14 cellular contexts compared by ENCODE assay signal in genomic region chr14:87894920-87895319, GRCh38.
DNase-seq lines count a peak whose midpoint lies in the region; ATAC-seq lines count a peak whose summit lies in the region.
"Had no signal": no experiment of that assay in that cellular context is flagged by ENCODE, and none has a peak within 500 bp of the region (broad histone marks: within the 10 kb centered on the region; RNA-seq: fewer than 3 reads in every experiment).

No MANE protein-coding gene starts in this region.

- no peaks in the 10 kb centered on the region for H3K4me1 Mint-ChIP-seq in activated T-cell treated with anti-CD3 and anti-CD28 coated beads, Interleukin-2, amount 50 U/mL, for 72 hours (ENCODE audit: low read depth)
- H3K4me1 Mint-ChIP-seq: CD14-positive monocyte had no signal

- no peaks in the 10 kb centered on the region for H3K36me3 Mint-ChIP-seq in activated T-cell treated with anti-CD3 and anti-CD28 coated beads, Interleukin-2, amount 50 U/mL, for 72 hours (ENCODE audit: insufficient read depth in 2 of 2)
- H3K36me3 Mint-ChIP-seq: CD14-positive monocyte; CD8-positive, alpha-beta T cell had no signal

- no peak for ATAC-seq in activated T-cell treated with anti-CD3 and anti-CD28 coated beads, Interleukin-2, amount 50 U/mL, for 72 hours (replicated peaks in 1 of 2)
- no peak for ATAC-seq in GM19397 (IDR thresholded peaks at IDR 0.05; ENCODE audit: unreplicated experiment)
- ATAC-seq: A549; CD8-positive, alpha-beta T cell; HCT116 had no signal

- H3K9me3 Mint-ChIP-seq in activated T-cell treated with anti-CD3 and anti-CD28 coated beads, Interleukin-2, amount 50 U/mL, for 72 hours = no peaks in the 10 kb centered on the region
- H3K9me3 Mint-ChIP-seq: CD8-positive, alpha-beta T cell had no signal

- H3K27ac Mint-ChIP-seq in activated T-cell treated with anti-CD3 and anti-CD28 coated beads, Interleukin-2, amount 50 U/mL, for 72 hours = no peak overlapping the region
- H3K27ac Mint-ChIP-seq: CD14-positive monocyte; CD8-positive, alpha-beta T cell had no signal

- peaks cover 22% of the 10 kb centered on the region for H3K27me3 Mint-ChIP-seq in activated T-cell treated with anti-CD3 and anti-CD28 coated beads, Interleukin-2, amount 50 U/mL, for 72 hours (ENCODE audit: low read depth)

- DNase-seq in DMS79 (lab: John Stamatoyannopoulos, UW) (peak; percentile 92), DMS79 treated with DMSO at 0.1 percent for 48 hours (lab: John Stamatoyannopoulos, UW) (peak; percentile 98), NCI-H2107 (lab: John Stamatoyannopoulos, UW) (peak; percentile 12), foreskin melanocyte (peak; percentile 12), pons (ENCODE audit: low spot score) (no peak)
- DNase-seq in activated T-cell treated with anti-CD3 and anti-CD28 coated beads, Interleukin-2, amount 50 U/mL, for 72 hours = no peak
- DNase-seq: CD8-positive, alpha-beta T cell; COR-L47; DMS153; GF-D8 had no signal

- H3K4me3 Mint-ChIP-seq in activated T-cell treated with anti-CD3 and anti-CD28 coated beads, Interleukin-2, amount 50 U/mL, for 72 hours = no peak overlapping the region
- H3K4me3 Mint-ChIP-seq: CD14-positive monocyte; CD8-positive, alpha-beta T cell had no signal

Comparison
In these comparisons a context has a peak if more than half of its experiments do, and no peak if none do; other contexts are left out.
1. DNase-seq: peak in DMS79 (single experiment), DMS79 treated with DMSO at 0.1 percent for 48 hours (single experiment), NCI-H2107 (single experiment) and foreskin melanocyte (single experiment); none in activated T-cell treated with anti-CD3 and anti-CD28 coated beads, Interleukin-2, amount 50 U/mL, for 72 hours (0 of 2) and pons (single experiment).